Comparison of ENCODE assay signal across 2 cellular contexts in the genomic region with DNA sequence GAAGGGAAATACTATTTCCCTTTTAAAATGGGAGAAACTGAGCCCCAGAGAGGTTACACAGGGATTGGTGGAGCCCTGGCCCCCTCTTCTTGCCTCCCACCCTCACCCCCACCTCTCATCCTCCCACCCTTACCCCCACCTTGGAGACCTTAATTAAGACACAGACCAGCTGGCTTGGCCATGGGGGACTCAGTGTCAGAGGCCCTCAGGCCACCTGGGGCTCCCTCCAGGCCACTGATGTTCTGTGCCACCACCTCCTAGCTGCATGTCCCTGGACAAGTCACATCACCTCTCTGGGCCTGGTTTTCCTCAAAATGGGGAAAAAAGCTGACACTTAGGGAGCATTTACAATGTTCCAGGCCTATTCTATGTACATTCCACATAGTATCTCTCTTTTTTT.
TF ChIP-seq lines count a peak whose summit lies in the region.

No MANE protein-coding gene starts in this region.

TF ChIP-seq in HEK293, 187 proteins besides CTCF, POLR2A, EP300 and RAD21:
- TF ChIP-seq GLIS1 (tag by site-specific recombination; IDR thresholded peaks at IDR 0.05) (peak; percentile 62), ZNF391 (tag by site-specific recombination; IDR thresholded peaks at IDR 0.05; ENCODE audit: borderline replicate concordance, low read depth) (no peak), ZFHX2 (tag by site-specific recombination; conservative IDR thresholded peaks at IDR 0.05) (0 out of 2 replicates have a peak, but pooled peaks have one; percentile 11)

TF ChIP-seq in H1, 55 proteins besides CTCF, POLR2A, EP300 and RAD21:
- no peak for TF ChIP-seq SAP30 (IDR thresholded peaks at IDR 0.05; ENCODE audit: insufficient read depth, insufficient replicate concordance, low read length)
- TF ChIP-seq SIN3A (conservative IDR thresholded peaks at IDR 0.05 in 1 of 2, IDR thresholded peaks at IDR 0.05 in 1 of 2; ENCODE audit: low read depth in 1 of 2, low read length in 2 of 2): no peak
- TF ChIP-seq POU5F1 (IDR thresholded peaks at IDR 0.05; ENCODE audit: low read depth, low read length): no peak
- TF ChIP-seq EZH2 (IDR thresholded peaks at IDR 0.05; ENCODE audit: low read depth, low read length, severe bottlenecking): no peak
- TF ChIP-seq CHD2 (IDR thresholded peaks at IDR 0.05; ENCODE audit: low read length): no peak
- TF ChIP-seq RFX5 (IDR thresholded peaks at IDR 0.05; ENCODE audit: borderline replicate concordance, low read depth, low read length): no peak
- TF ChIP-seq CHD1 (IDR thresholded peaks at IDR 0.05; ENCODE audit: low read depth, low read length): no peak
- no peak for TF ChIP-seq ASH2L (IDR thresholded peaks at IDR 0.05; ENCODE audit: low read length)
- no peak for TF ChIP-seq FOSL1 (IDR thresholded peaks at IDR 0.05; ENCODE audit: insufficient read depth, low read depth, low read length)
- TF ChIP-seq RXRA (IDR thresholded peaks at IDR 0.05; ENCODE audit: insufficient read depth, low read depth, low read length): no peak
- TF ChIP-seq BRCA1 (IDR thresholded peaks at IDR 0.05; ENCODE audit: low read depth, low read length): no peak
- no peak for TF ChIP-seq SRF (IDR thresholded peaks at IDR 0.05; ENCODE audit: low read depth, low read length)
- TF ChIP-seq SIRT6 (IDR thresholded peaks at IDR 0.05; ENCODE audit: low read length): no peak
- no peak for TF ChIP-seq GTF2F1 (IDR thresholded peaks at IDR 0.05; ENCODE audit: borderline replicate concordance, low read depth, low read length)
- TF ChIP-seq EGR1 (IDR thresholded peaks at IDR 0.05; ENCODE audit: borderline replicate concordance, low read depth, low read length): no peak
- TF ChIP-seq, protein P1, sequence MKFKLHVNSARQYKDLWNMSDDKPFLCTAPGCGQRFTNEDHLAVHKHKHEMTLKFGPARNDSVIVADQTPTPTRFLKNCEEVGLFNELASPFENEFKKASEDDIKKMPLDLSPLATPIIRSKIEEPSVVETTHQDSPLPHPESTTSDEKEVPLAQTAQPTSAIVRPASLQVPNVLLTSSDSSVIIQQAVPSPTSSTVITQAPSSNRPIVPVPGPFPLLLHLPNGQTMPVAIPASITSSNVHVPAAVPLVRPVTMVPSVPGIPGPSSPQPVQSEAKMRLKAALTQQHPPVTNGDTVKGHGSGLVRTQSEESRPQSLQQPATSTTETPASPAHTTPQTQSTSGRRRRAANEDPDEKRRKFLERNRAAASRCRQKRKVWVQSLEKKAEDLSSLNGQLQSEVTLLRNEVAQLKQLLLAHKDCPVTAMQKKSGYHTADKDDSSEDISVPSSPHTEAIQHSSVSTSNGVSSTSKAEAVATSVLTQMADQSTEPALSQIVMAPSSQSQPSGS (IDR thresholded peaks at IDR 0.05; ENCODE audit: low read length): no peak
- TF ChIP-seq CBX5 (IDR thresholded peaks at IDR 0.05; ENCODE audit: low read depth, low read length): no peak
- no peak for TF ChIP-seq TAF1 (IDR thresholded peaks at IDR 0.05; ENCODE audit: low read depth, low read length)
- no peak for TF ChIP-seq CBX8 (IDR thresholded peaks at IDR 0.05; ENCODE audit: borderline replicate concordance, low read depth, low read length)
